ENCODE assay signal across 27 cellular contexts in the genomic region with DNA sequence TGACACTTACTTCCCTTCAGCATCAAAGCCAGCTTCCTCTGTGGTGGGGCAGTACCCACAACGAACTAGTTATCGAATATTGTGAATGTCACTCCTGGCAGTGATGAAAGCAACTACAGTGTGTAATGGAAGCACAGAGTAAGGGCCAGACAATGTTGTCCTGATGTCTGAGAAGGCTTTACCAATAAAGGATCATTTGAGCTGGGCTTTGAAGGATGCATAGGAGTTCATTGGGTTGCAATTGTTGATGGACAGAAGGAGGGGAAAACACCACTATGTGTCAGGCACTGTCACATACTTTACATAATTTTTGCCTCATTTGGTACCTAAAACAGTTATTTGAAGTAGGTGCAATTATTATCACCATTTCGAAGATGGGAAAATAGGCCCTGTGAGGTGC.
"Had no signal": no experiment of that assay in that cellular context is flagged by ENCODE, and none has a peak within 500 bp of the region (broad histone marks: within the 10 kb centered on the region; RNA-seq: fewer than 3 reads in every experiment).

No MANE protein-coding gene starts in this region.

- H3K36me3 ChIP-seq: neutrophil, pancreas, right lobe of liver, sigmoid colon, suprapubic skin, tibial artery, transverse colon, upper lobe of right lung, uterus had no signal

- DNase-seq: naive thymus-derived CD4-positive, alpha-beta T cell; natural killer cell; nucleus accumbens; pancreas; posterior cingulate gyrus; psoas muscle; right cardiac atrium; right lobe of liver; sigmoid colon; small intestine; stimulated activated CD4-positive, alpha-beta T cell treated with anti-CD3 and anti-CD28 coated beads, Interleukin-15, amount 100 ng/mL, for 24 hours; stimulated activated CD4-positive, alpha-beta T cell treated with anti-CD3 and anti-CD28 coated beads, Interleukin-2, amount 100 ng/mL, for 24 hours; stimulated activated CD4-positive, alpha-beta T cell treated with anti-CD3 and anti-CD28 coated beads, Interleukin-4, amount 100 ng/mL, for 1 hour; stimulated activated CD4-positive, alpha-beta T cell treated with anti-CD3 and anti-CD28 coated beads, Interleukin-4, amount 100 ng/mL, for 4 hours; stimulated activated CD8-positive, alpha-beta memory T cell treated with anti-CD3 and anti-CD28 coated beads, Interleukin-4, amount 100 ng/mL, for 48 hours; stimulated activated naive CD4-positive, alpha-beta T cell; stimulated activated naive CD8-positive, alpha-beta T cell treated with anti-CD3 and anti-CD28 coated beads, Interleukin-15, amount 100 ng/mL, for 72 hours; stimulated activated naive CD8-positive, alpha-beta T cell treated with anti-CD3 and anti-CD28 coated beads, Interleukin-15, Interleukin-2, amounts not matched to agents 100 U/mL and 50 U/mL, for 24 hours; substantia nigra; testis; tibial artery; transverse colon; upper lobe of right lung; uterus had no signal

- H3K4me3 ChIP-seq: pancreas, psoas muscle, right lobe of liver, sigmoid colon, suprapubic skin, testis, tibial artery, transverse colon, upper lobe of right lung, uterus had no signal

- H3K4me1 ChIP-seq: pancreas, right lobe of liver, sigmoid colon, suprapubic skin, testis, tibial artery, transverse colon, upper lobe of right lung, uterus had no signal

- H3K27ac ChIP-seq: neutrophil, pancreas, psoas muscle, right lobe of liver, sigmoid colon, suprapubic skin, testis, tibial artery, transverse colon, upper lobe of right lung, uterus had no signal

- H3K9me3 ChIP-seq: neutrophil, pancreas, psoas muscle, right lobe of liver, testis, transverse colon, upper lobe of right lung, uterus had no signal

- ATAC-seq: naive thymus-derived CD4-positive, alpha-beta T cell; natural killer cell; pancreas; psoas muscle; right cardiac atrium; right lobe of liver; stimulated activated memory B cell treated with anti-CD40 and anti-IgM and Interleukin-4, amounts not matched to agents 10 μg/mL and 1 μg/mL and 100 μg/mL, for 72 hours; stimulated activated naive CD8-positive, alpha-beta T cell treated with anti-CD3 and anti-CD28 coated beads, Interleukin-15, amount 100 ng/mL, for 72 hours; stimulated activated naive CD8-positive, alpha-beta T cell treated with anti-CD3 and anti-CD28 coated beads, Interleukin-15, Interleukin-2, amounts not matched to agents 100 U/mL and 50 U/mL, for 24 hours; upper lobe of right lung had no signal
